Comparison of ENCODE assay signal across 35 cellular contexts in the genomic region with DNA sequence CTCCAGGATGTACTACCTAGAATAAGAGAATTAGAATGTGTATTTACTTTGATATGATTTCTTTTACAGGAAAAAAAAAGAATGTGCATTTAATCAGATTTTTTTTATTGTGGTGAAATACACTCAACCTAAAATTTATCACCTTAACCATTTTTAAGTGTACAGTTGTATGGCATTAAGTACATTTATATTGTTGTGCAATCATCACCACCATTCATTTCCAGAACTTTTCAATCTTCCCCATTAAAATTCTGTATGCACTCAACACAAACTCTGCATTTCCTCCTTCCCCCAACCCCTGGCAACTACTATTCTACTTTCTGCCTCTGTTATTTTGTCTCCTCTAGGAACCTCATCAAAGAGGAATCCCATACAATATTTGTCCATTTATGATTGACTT.
DNase-seq lines count a peak whose midpoint lies in the region; ATAC-seq, FAIRE-seq and TF ChIP-seq lines count a peak whose summit lies in the region.
"Had no signal": no experiment of that assay in that cellular context is flagged by ENCODE, and none has a peak within 500 bp of the region (broad histone marks: within the 10 kb centered on the region; RNA-seq: fewer than 3 reads in every experiment).

No MANE protein-coding gene starts in this region.

- H3K56ac ChIP-seq in IMR-90 (ENCODE audit: extremely low read depth, insufficient read depth, low read length), result no peak overlapping the region

- dilution Hi-C loops in IMR-90 (cut with HindIII; ENCODE audit: low sequenced_read_pairs, unreplicated experiment), result no loop called here

- H3K36me3 ChIP-seq in HepG2 (replicated peaks in 1 of 2; ENCODE audit: control insufficient read depth in 1 of 2, insufficient read depth in 2 of 2, low read length in 2 of 2), result no peaks in the 10 kb centered on the region
- H3K36me3 ChIP-seq in right lobe of liver, result no peaks in the 10 kb centered on the region
- H3K36me3 ChIP-seq in IMR-90 (ENCODE audit: control insufficient read depth, insufficient read depth, low read length), result no peaks in the 10 kb centered on the region
- H3K36me3 ChIP-seq in Karpas-422 (ENCODE audit: insufficient read depth, low read length), result no peaks in the 10 kb centered on the region
- no peaks in the 10 kb centered on the region for H3K36me3 ChIP-seq in K562 (ENCODE audit: control insufficient read depth, insufficient read depth, low read length)
- H3K36me3 ChIP-seq in MG63, result no peaks in the 10 kb centered on the region
- no peaks in the 10 kb centered on the region for H3K36me3 ChIP-seq in mucosa of descending colon (ENCODE audit: low read depth)
- H3K36me3 ChIP-seq: BE2C; BLaER1; BLaER1 treated with 17β-estradiol and CSF1 and Interleukin-3, amounts not matched to agents 10 nM and 100 nM had no signal

- H4K20me1 ChIP-seq in HepG2 (ENCODE audit: insufficient read depth, low read length), result no peaks in the 10 kb centered on the region
- no peaks in the 10 kb centered on the region for H4K20me1 ChIP-seq in IMR-90 (ENCODE audit: insufficient read depth, low read length)
- H4K20me1 ChIP-seq in Karpas-422 (ENCODE audit: insufficient read depth, low read depth, low read length), result no peaks in the 10 kb centered on the region
- H4K20me1 ChIP-seq in K562 (replicated peaks; ENCODE audit: control insufficient read depth, insufficient read depth, low read length), result no peaks in the 10 kb centered on the region
- H4K20me1 ChIP-seq: BLaER1; BLaER1 treated with 17β-estradiol and CSF1 and Interleukin-3, amounts not matched to agents 10 nM and 100 nM had no signal

- POLR2A ChIA-PET in HepG2 (lab: Yijun Ruan, JAX) (no interaction called here), IMR-90 (lab: Charles Lee; ENCODE audit: unreplicated experiment) (no interaction called here), K562 (lab: Yijun Ruan, JAX) (no interaction called here)

- H3K18ac ChIP-seq in IMR-90 (ENCODE audit: low read depth, low read length), result no peak overlapping the region

- H2BK15ac ChIP-seq in IMR-90 (ENCODE audit: low read depth, low read length), result no peak overlapping the region

- H3K4me3 ChIP-seq in HepG2 (replicated peaks in 1 of 3; ENCODE audit: insufficient read depth in 1 of 3, low read depth in 2 of 3, low read length in 3 of 3) (no peak overlapping the region), right lobe of liver (no peak overlapping the region), IMR-90 (ENCODE audit: insufficient read depth, low read depth, low read length) (no peak overlapping the region), Karpas-422 (ENCODE audit: low read length) (no peak overlapping the region), K562 (no peak overlapping the region), MG63 (no peak overlapping the region), mucosa of descending colon (no peak overlapping the region)
- H3K4me3 ChIP-seq: A549; BLaER1; BLaER1 treated with 17β-estradiol and CSF1 and Interleukin-3, amounts not matched to agents 10 nM and 100 nM had no signal

- no peak overlapping the region for H2BK120ac ChIP-seq in IMR-90 (ENCODE audit: low read depth, low read length)

- no peak for TF ChIP-seq POLR2A in HepG2 (IDR thresholded peaks at IDR 0.05; ENCODE audit: insufficient read depth in 1 of 2, low read depth in 2 of 2, low read length in 2 of 2)
- no peak for TF ChIP-seq POLR2A in right lobe of liver (IDR thresholded peaks at IDR 0.05)
- TF ChIP-seq POLR2A in IMR-90 (IDR thresholded peaks at IDR 0.05; ENCODE audit: low read depth, low read length), result no peak
- TF ChIP-seq POLR2A in K562 (conservative IDR thresholded peaks at IDR 0.05), result no peak

- no peaks in the 10 kb centered on the region for H3K4me1 ChIP-seq in HepG2 (ENCODE audit: insufficient read depth, low read length)
- H3K4me1 ChIP-seq in right lobe of liver, result no peaks in the 10 kb centered on the region
- no peaks in the 10 kb centered on the region for H3K4me1 ChIP-seq in IMR-90 (ENCODE audit: control insufficient read depth, insufficient read depth, low read length)
- H3K4me1 ChIP-seq in Karpas-422 (ENCODE audit: low read length), result peaks cover 17% of the 10 kb centered on the region
- no peaks in the 10 kb centered on the region for H3K4me1 ChIP-seq in K562 (replicated peaks in 1 of 2; ENCODE audit: control insufficient read depth in 2 of 2, insufficient read depth in 2 of 2, low read length in 2 of 2)
- no peaks in the 10 kb centered on the region for H3K4me1 ChIP-seq in mucosa of descending colon (ENCODE audit: low read depth)
- H3K4me1 ChIP-seq: A549; BE2C; BLaER1; BLaER1 treated with 17β-estradiol and CSF1 and Interleukin-3, amounts not matched to agents 10 nM and 100 nM; Caco-2 had no signal

- H2AFZ ChIP-seq in HepG2 (ENCODE audit: low read length) (no peak overlapping the region), IMR-90 (replicated peaks; ENCODE audit: low read length, poor library complexity) (no peak overlapping the region), Karpas-422 (ENCODE audit: low read length) (no peak overlapping the region), K562 (ENCODE audit: low read depth, low read length) (no peak overlapping the region)

- BruUV-seq in HepG2 (replicated peaks; lab: Mats Ljungman, UMichigan) (no TSS peak), IMR-90 (replicated peaks; lab: Mats Ljungman, UMichigan) (no TSS peak), K562 (replicated peaks; lab: Mats Ljungman, UMichigan) (no TSS peak)

- no peak overlapping the region for H2BK20ac ChIP-seq in IMR-90 (ENCODE audit: low read depth, low read length)

- H3K9ac ChIP-seq in HepG2 (ENCODE audit: insufficient read depth, low read depth, low read length), result no peak overlapping the region
- no peak overlapping the region for H3K9ac ChIP-seq in IMR-90 (ENCODE audit: low read depth, low read length)
- no peak overlapping the region for H3K9ac ChIP-seq in Karpas-422 (ENCODE audit: low read length)
- H3K9ac ChIP-seq in K562 (ENCODE audit: insufficient read depth in 1 of 2, low read depth in 2 of 2, low read length in 2 of 2), result no peak overlapping the region
- H3K9ac ChIP-seq: BLaER1; BLaER1 treated with 17β-estradiol and CSF1 and Interleukin-3, amounts not matched to agents 10 nM and 100 nM had no signal

- no peaks in the 10 kb centered on the region for H3K9me2 ChIP-seq in Karpas-422 (replicated peaks; ENCODE audit: insufficient read depth, low read length)

- H3K27me3 ChIP-seq in HepG2 (ENCODE audit: control insufficient read depth in 1 of 2, insufficient read depth in 2 of 2, low read length in 2 of 2), result no peaks in the 10 kb centered on the region
- H3K27me3 ChIP-seq in right lobe of liver, result no peaks in the 10 kb centered on the region
- H3K27me3 ChIP-seq in IMR-90 (ENCODE audit: control insufficient read depth, insufficient read depth, low read length), result no peaks in the 10 kb centered on the region
- no peaks in the 10 kb centered on the region for H3K27me3 ChIP-seq in Karpas-422 (ENCODE audit: low read length)
- H3K27me3 ChIP-seq in K562 (ENCODE audit: control insufficient read depth in 2 of 2, insufficient read depth in 2 of 2, low read length in 2 of 2), result peaks cover 0 to 7% of the 10 kb centered on the region in 2 experiments; a peak in 4 of 5 replicates
- H3K27me3 ChIP-seq in MG63, result peaks cover 10% of the 10 kb centered on the region
- H3K27me3 ChIP-seq: BLaER1; BLaER1 treated with 17β-estradiol and CSF1 and Interleukin-3, amounts not matched to agents 10 nM and 100 nM had no signal

- no peaks in the 10 kb centered on the region for H3K9me1 ChIP-seq in IMR-90 (ENCODE audit: insufficient read depth, low read length)
- no peaks in the 10 kb centered on the region for H3K9me1 ChIP-seq in K562 (ENCODE audit: control insufficient read depth, insufficient read depth, low read length)

- H3K27ac ChIP-seq in HepG2 (ENCODE audit: extremely low read length, insufficient read depth, low read length), result no peak overlapping the region
- no peak overlapping the region for H3K27ac ChIP-seq in right lobe of liver
- H3K27ac ChIP-seq in IMR-90 (ENCODE audit: insufficient read depth, low read length), result no peak overlapping the region
- no peak overlapping the region for H3K27ac ChIP-seq in Karpas-422 (ENCODE audit: low read length)
- H3K27ac ChIP-seq in K562 (ENCODE audit: extremely low read depth, low read depth, low read length), result no peak overlapping the region
- H3K27ac ChIP-seq: 22Rv1; A549; BLaER1; BLaER1 treated with 17β-estradiol and CSF1 and Interleukin-3, amounts not matched to agents 10 nM and 100 nM; C4-2B had no signal

- H3K4ac ChIP-seq in IMR-90 (ENCODE audit: low read depth, low read length), result no peak overlapping the region

- no peak for TF ChIP-seq RAD21 in HepG2 (CRISPR knock-in tag; IDR thresholded peaks at IDR 0.05)
- TF ChIP-seq RAD21 in IMR-90 (IDR thresholded peaks at IDR 0.05; ENCODE audit: low read length), result no peak
- no peak for TF ChIP-seq RAD21 in K562 (CRISPR knock-in tag; conservative IDR thresholded peaks at IDR 0.05 in 1 of 2, IDR thresholded peaks at IDR 0.05 in 1 of 2)

- H3K9me3 ChIP-seq in HepG2 (ENCODE audit: low read length) (no peaks in the 10 kb centered on the region), right lobe of liver (no peaks in the 10 kb centered on the region), IMR-90 (ENCODE audit: control insufficient read depth, insufficient read depth, low read length) (no peaks in the 10 kb centered on the region), Karpas-422 (ENCODE audit: low read length) (no peaks in the 10 kb centered on the region), K562 (replicated peaks; ENCODE audit: control insufficient read depth, insufficient read depth, low read depth, low read length) (no peaks in the 10 kb centered on the region), MG63 (no peaks in the 10 kb centered on the region), mucosa of descending colon (no peaks in the 10 kb centered on the region)
- H3K9me3 ChIP-seq: A549, BE2C, Caco-2 had no signal

- H4K8ac ChIP-seq in IMR-90 (ENCODE audit: low read depth in 2 of 2, low read length in 2 of 2), result no peak overlapping the region

- H4K5ac ChIP-seq in IMR-90 (ENCODE audit: low read depth, low read length), result no peak overlapping the region

- no peak for TF ChIP-seq CTCF in HepG2 (CRISPR knock-in tag; IDR thresholded peaks at IDR 0.05)
- TF ChIP-seq CTCF in right lobe of liver (IDR thresholded peaks at IDR 0.05), result no peak
- TF ChIP-seq CTCF in IMR-90 (conservative IDR thresholded peaks at IDR 0.05; ENCODE audit: low read depth, low read length), result no peak
- TF ChIP-seq CTCF in K562 (IDR thresholded peaks at IDR 0.05 in 2 of 3, conservative IDR thresholded peaks at IDR 0.05 in 1 of 3; ENCODE audit: insufficient read depth in 2 of 3, low read depth in 1 of 3, low read length in 3 of 3), result no peak
- TF ChIP-seq CTCF in omental fat pad (IDR thresholded peaks at IDR 0.05), result no peak
- TF ChIP-seq CTCF in mucosa of descending colon (IDR thresholded peaks at IDR 0.05), result no peak

- H3K23ac ChIP-seq in IMR-90 (ENCODE audit: low read depth, low read length), result no peak overlapping the region

- in situ Hi-C loops in HepG2 (cut with HindIII; ENCODE audit: extremely low pct_ligation_motif_present, low pct_unique_long_range_greater_than_20kb), result no loop called here
- in situ Hi-C loops in IMR-90 (cut with MboI; ENCODE audit: low sequenced_read_pairs), result no loop called here
- in situ Hi-C loops in K562 (cut with MboI), result no loop called here

- no peaks in the 10 kb centered on the region for H3K79me1 ChIP-seq in IMR-90 (ENCODE audit: low read depth in 1 of 2, low read length in 2 of 2)

- H2AK5ac ChIP-seq in IMR-90 (ENCODE audit: low read depth, low read length), result no peak overlapping the region

- H4K91ac ChIP-seq in IMR-90 (ENCODE audit: insufficient read depth, low read depth, low read length), result no peak overlapping the region

- CTCF ChIA-PET in HepG2 (lab: Yijun Ruan, JAX; ENCODE audit: low intra/inter-chr PET ratio, low total read pairs), result no interaction called here
- CTCF ChIA-PET in IMR-90 (lab: Yijun Ruan, JAX), result no interaction called here
- CTCF ChIA-PET in K562 (lab: Yijun Ruan, JAX; ENCODE audit: low intra/inter-chr PET ratio), result no interaction called here

- no peak overlapping the region for H3K14ac ChIP-seq in IMR-90 (replicated peaks; ENCODE audit: low read depth, low read length)

- no peak overlapping the region for H2AK9ac ChIP-seq in IMR-90 (replicated peaks; ENCODE audit: low read depth, low read length, poor library complexity)

- no peak overlapping the region for H3K4me2 ChIP-seq in HepG2 (ENCODE audit: low read depth, low read length)
- H3K4me2 ChIP-seq in IMR-90 (ENCODE audit: low read depth, low read length), result no peak overlapping the region
- no peak overlapping the region for H3K4me2 ChIP-seq in Karpas-422 (ENCODE audit: low read depth, low read length, poor library complexity, severe bottlenecking)
- H3K4me2 ChIP-seq in K562 (ENCODE audit: insufficient read depth, low read length), result no peak overlapping the region
- H3K4me2 ChIP-seq: A549; BLaER1; BLaER1 treated with 17β-estradiol and CSF1 and Interleukin-3, amounts not matched to agents 10 nM and 100 nM had no signal

- FAIRE-seq in HepG2 (lab: Jason Lieb, UNC), result no peak
- no peak for FAIRE-seq in K562 (lab: Jason Lieb, UNC)
- FAIRE-seq: A204.1, A549, D721Med had no signal

- DNase-seq in HepG2 (ENCODE audit: low spot score) (no peak), right lobe of liver (no peak), IMR-90 (no peak), Karpas-422 (peak; percentile 22), K562 (ENCODE audit: extremely low read depth in 1 of 4, low spot score in 3 of 4) (no peak), omental fat pad (ENCODE audit: low spot score) (no peak), MG63 (no peak), mucosa of descending colon (no peak)
- DNase-seq: 8988T; ACHN; AML-193; BE2C; C1 segment of cervical spinal cord; Caco-2; Calu3; CD4-positive, alpha-beta memory T cell; CD4-positive, alpha-beta T cell; CD4-positive, CD25-positive, alpha-beta regulatory T cell; CD8-positive, alpha-beta memory T cell; CD8-positive, alpha-beta T cell; COR-L47; DMS 273 treated with DMSO at 0.1 percent for 48 hours; DMS153; DMS53; DMS79; DMS79 treated with DMSO at 0.1 percent for 48 hours; DND-41; EL had no signal

- no peak overlapping the region for H2BK5ac ChIP-seq in IMR-90 (ENCODE audit: low read depth, low read length, poor library complexity, severe bottlenecking)

- ATAC-seq in HepG2 (no peak), right lobe of liver (no peak), IMR-90 (ENCODE audit: low read depth) (no peak), K562 (no peak), omental fat pad (ENCODE audit: low FRiP score) (no peak), mucosa of descending colon (no peak)
- ATAC-seq: A549; CD8-positive, alpha-beta T cell had no signal

- H3K79me2 ChIP-seq in HepG2 (ENCODE audit: insufficient read depth, low read length), result no peaks in the 10 kb centered on the region
- no peaks in the 10 kb centered on the region for H3K79me2 ChIP-seq in Karpas-422 (ENCODE audit: low read length)
- no peaks in the 10 kb centered on the region for H3K79me2 ChIP-seq in K562 (ENCODE audit: control insufficient read depth, insufficient read depth, low read length)

- no peak for TF ChIP-seq EP300 in HepG2 (IDR thresholded peaks at IDR 0.05; ENCODE audit: low read depth in 2 of 2, low read length in 2 of 2)
- TF ChIP-seq EP300 in HepG2 (CRISPR knock-in tag; IDR thresholded peaks at IDR 0.05; ENCODE audit: borderline replicate concordance), result no peak
- no peak for TF ChIP-seq EP300 in K562 (IDR thresholded peaks at IDR 0.05; ENCODE audit: low read length)

- intact Hi-C loops in HepG2 (cut with micrococcal nuclease; ENCODE audit: unreplicated experiment) (no loop called here), right lobe of liver (cut with DNase I) (no loop called here), IMR-90 (cut with micrococcal nuclease) (no loop called here), K562 (cut with micrococcal nuclease) (no loop called here), mucosa of descending colon (cut with DNase I, micrococcal nuclease) (no loop called here)
